28 cellular contexts compared by ENCODE assay signal in the genomic region with DNA sequence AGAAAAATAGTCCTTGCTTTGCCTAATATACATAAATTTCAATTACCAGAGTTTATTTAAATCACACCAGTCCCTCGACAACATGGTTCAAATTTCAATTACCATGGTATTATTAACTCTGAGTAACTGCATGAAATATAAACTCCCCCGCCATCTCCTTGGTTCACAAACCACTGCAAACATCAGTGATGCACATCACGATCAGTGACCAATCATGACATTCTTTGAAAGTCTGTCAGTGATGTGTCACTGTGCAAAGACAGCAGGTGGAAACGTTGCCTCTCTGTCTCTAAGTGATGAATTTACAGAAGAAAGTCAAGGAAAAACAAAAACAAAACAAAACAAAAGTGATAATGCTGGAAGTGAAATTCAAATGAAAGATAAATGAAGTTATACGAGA.
DNase-seq lines count a peak whose midpoint lies in the region; ATAC-seq and TF ChIP-seq lines count a peak whose summit lies in the region.
"Had no signal": no experiment of that assay in that cellular context is flagged by ENCODE, and none has a peak within 500 bp of the region (broad histone marks: within the 10 kb centered on the region; RNA-seq: fewer than 3 reads in every experiment).

No MANE protein-coding gene starts in this region.

- H3K36me3 ChIP-seq in IMR-90 (ENCODE audit: control insufficient read depth, insufficient read depth, low read length) (no peaks in the 10 kb centered on the region), brain microvascular endothelial cell (replicated peaks) (no peaks in the 10 kb centered on the region)
- H3K36me3 ChIP-seq: uterus had no signal

- no peaks in the 10 kb centered on the region for H4K20me1 ChIP-seq in IMR-90 (ENCODE audit: insufficient read depth, low read length)

- no peaks in the 10 kb centered on the region for H3K9me1 ChIP-seq in IMR-90 (ENCODE audit: insufficient read depth, low read length)

- H3K4ac ChIP-seq in IMR-90 (ENCODE audit: low read depth, low read length), result no peak overlapping the region

- no peak overlapping the region for H3K56ac ChIP-seq in IMR-90 (ENCODE audit: extremely low read depth, insufficient read depth, low read length)

- BruUV-seq in IMR-90 (replicated peaks; lab: Mats Ljungman, UMichigan), result no TSS peak

- no peak overlapping the region for H2AK9ac ChIP-seq in IMR-90 (replicated peaks; ENCODE audit: low read depth, low read length, poor library complexity)

- TF ChIP-seq POLR2A in IMR-90 (IDR thresholded peaks at IDR 0.05; ENCODE audit: low read depth, low read length) (no peak), erythroblast (IDR thresholded peaks at IDR 0.05; ENCODE audit: low read length) (no peak)

- no peak for TF ChIP-seq RAD21 in IMR-90 (IDR thresholded peaks at IDR 0.05; ENCODE audit: low read length)

- H3K27me3 ChIP-seq in IMR-90 (ENCODE audit: control insufficient read depth, insufficient read depth, low read length) (no peaks in the 10 kb centered on the region), brain microvascular endothelial cell (replicated peaks) (no peaks in the 10 kb centered on the region)
- H3K27me3 ChIP-seq: uterus had no signal

- H3K27ac ChIP-seq in IMR-90 (ENCODE audit: insufficient read depth, low read length) (no peak overlapping the region), brain microvascular endothelial cell (no peak overlapping the region)
- H3K27ac ChIP-seq: PC-9, uterus had no signal

- no peak overlapping the region for H2AFZ ChIP-seq in IMR-90 (replicated peaks; ENCODE audit: low read length, poor library complexity)
- H2AFZ ChIP-seq: PC-9 had no signal

- ATAC-seq in IMR-90 (ENCODE audit: low read depth), result peak; percentile 56
- no peak for ATAC-seq in GM19397 (IDR thresholded peaks at IDR 0.05; ENCODE audit: unreplicated experiment)
- ATAC-seq: effector memory CD8-positive, alpha-beta T cell; esophagus mucosa; K562; left lobe of liver; stimulated activated naive CD8-positive, alpha-beta T cell treated with anti-CD3 and anti-CD28 coated beads, Interleukin-15, Interleukin-2, amounts not matched to agents 100 U/mL and 50 U/mL, for 24 hours had no signal

- TF ChIP-seq CTCF in IMR-90 (conservative IDR thresholded peaks at IDR 0.05; ENCODE audit: low read depth, low read length) (no peak), brain microvascular endothelial cell (IDR thresholded peaks at IDR 0.05; ENCODE audit: low read depth, low read length, missing control alignments) (no peak)

- H2BK15ac ChIP-seq in IMR-90 (ENCODE audit: low read depth, low read length), result no peak overlapping the region

- H3K18ac ChIP-seq in IMR-90 (ENCODE audit: low read depth, low read length), result no peak overlapping the region

- CTCF ChIA-PET in IMR-90 (lab: Yijun Ruan, JAX), result no interaction called here

- H2BK5ac ChIP-seq in IMR-90 (ENCODE audit: low read depth, low read length, poor library complexity, severe bottlenecking), result no peak overlapping the region

- no peak overlapping the region for H2AK5ac ChIP-seq in IMR-90 (ENCODE audit: low read depth, low read length)

- no peak overlapping the region for H3K14ac ChIP-seq in IMR-90 (replicated peaks; ENCODE audit: low read depth, low read length)

- POLR2A ChIA-PET in IMR-90 (lab: Charles Lee; ENCODE audit: unreplicated experiment), result no interaction called here

- no peak overlapping the region for H2BK120ac ChIP-seq in IMR-90 (ENCODE audit: low read depth, low read length)

- peak overlapping the region; percentile 10; the same call in 1 of the 2 replicates for H3K4me2 ChIP-seq in IMR-90 (ENCODE audit: low read depth, low read length)
- H3K4me2 ChIP-seq: PC-9 had no signal

- no peak overlapping the region for H3K23ac ChIP-seq in IMR-90 (ENCODE audit: low read depth, low read length)

- no peaks in the 10 kb centered on the region for H3K9me3 ChIP-seq in IMR-90 (ENCODE audit: control insufficient read depth, insufficient read depth, low read length)
- H3K9me3 ChIP-seq: uterus had no signal

- no peaks in the 10 kb centered on the region for H3K79me1 ChIP-seq in IMR-90 (ENCODE audit: low read depth in 1 of 2, low read length in 2 of 2)

- no peak overlapping the region for H2BK20ac ChIP-seq in IMR-90 (ENCODE audit: low read depth, low read length)

- H3K9ac ChIP-seq in IMR-90 (ENCODE audit: low read depth, low read length), result no peak overlapping the region

- DNase-seq in EH (ENCODE audit: low read depth) (peak; percentile 8), IMR-90 (peak; percentile 69), brain microvascular endothelial cell (peak; percentile 2), myocyte (ENCODE audit: low read depth) (peak; percentile 66), erythroblast (lab: John Stamatoyannopoulos, UW) (no peak)
- DNase-seq in activated T-cell treated with anti-CD3 and anti-CD28 coated beads, Interleukin-2, amount 50 U/mL, for 48 hours, result no peak
- no peak for DNase-seq in stimulated activated CD4-positive, alpha-beta T cell treated with anti-CD3 and anti-CD28 coated beads, Interleukin-4, amount 100 ng/mL, for 4 hours
- DNase-seq: activated CD4-positive, alpha-beta T cell treated with anti-CD3 and anti-CD28 coated beads, Interleukin-2, amount 50 U/mL, for 1 hour; activated naive CD4-positive, alpha-beta T cell treated with anti-CD3 and anti-CD28 coated beads, Interleukin-2, amount 10 ng/mL, durations not matched to agents 7 days and 5 days; amygdala; Calu3; cortex of kidney; effector memory CD8-positive, alpha-beta T cell; mesendoderm; MM.1S; NCI-H2081 treated with DMSO at 0.1 percent for 48 hours; NCI-H510A treated with DMSO at 0.1 percent for 48 hours; PC-9; posterior cingulate gyrus; SIG-M5; stimulated activated CD4-positive, alpha-beta T cell treated with anti-CD3 and anti-CD28 coated beads, Interleukin-15, amount 100 ng/mL, for 24 hours; stimulated activated naive CD8-positive, alpha-beta T cell treated with anti-CD3 and anti-CD28 coated beads, Interleukin-15, Interleukin-2, amounts not matched to agents 100 U/mL and 50 U/mL, for 24 hours; T-helper 9 cell; uterus had no signal

- H4K91ac ChIP-seq in IMR-90 (ENCODE audit: insufficient read depth, low read depth, low read length), result no peak overlapping the region

- no peak overlapping the region for H3K4me3 ChIP-seq in IMR-90 (ENCODE audit: insufficient read depth, low read depth, low read length)
- no peak overlapping the region for H3K4me3 ChIP-seq in brain microvascular endothelial cell (ENCODE audit: low read depth, low read length)
- H3K4me3 ChIP-seq: K562, PC-9, uterus had no signal

- H3K4me1 ChIP-seq in IMR-90 (ENCODE audit: control insufficient read depth, insufficient read depth, low read length), result no peaks in the 10 kb centered on the region
- H3K4me1 ChIP-seq: uterus had no signal

- no peak overlapping the region for H4K8ac ChIP-seq in IMR-90 (ENCODE audit: low read depth in 2 of 2, low read length in 2 of 2)

- no peak overlapping the region for H4K5ac ChIP-seq in IMR-90 (ENCODE audit: low read depth, low read length)

- no CpG with 5 or more reads among the region's 5 CpGs for WGBS in IMR-90 (ENCODE audit: extremely low coverage in 2 of 2, insufficient read length in 1 of 2), 2 experiments

- intact Hi-C loops in IMR-90 (cut with micrococcal nuclease), result no loop called here

- dilution Hi-C loops in IMR-90 (cut with HindIII; ENCODE audit: low sequenced_read_pairs, unreplicated experiment), result no loop called here

- in situ Hi-C loops in IMR-90 (cut with MboI; ENCODE audit: low sequenced_read_pairs) (loop anchor here (10.0 kb wide), 1 partner anchor 227 kb away; no protein-coding TSS in a partner anchor), brain microvascular endothelial cell (cut with HindIII; ENCODE audit: low pct_ligation_motif_present, low sequenced_read_pairs) (no loop called here)

TF ChIP-seq in IMR-90, 13 proteins besides CTCF, POLR2A, EP300 and RAD21:
- TF ChIP-seq MXI1 (IDR thresholded peaks at IDR 0.05; ENCODE audit: borderline replicate concordance, low read depth, low read length) (no peak), CEBPB (IDR thresholded peaks at IDR 0.05; ENCODE audit: low read depth, low read length) (no peak), RCOR1 (IDR thresholded peaks at IDR 0.05; ENCODE audit: insufficient replicate concordance, low read length) (peak; percentile 43), MAZ (IDR thresholded peaks at IDR 0.05; ENCODE audit: borderline replicate concordance, low read depth, low read length) (no peak), BHLHE40 (IDR thresholded peaks at IDR 0.05; ENCODE audit: low read depth, low read length) (no peak)

Comparison
In these comparisons a context has a peak if more than half of its experiments do, and no peak if none do; other contexts are left out.
1. DNase-seq: peak in EH (single experiment), IMR-90 (single experiment), brain microvascular endothelial cell (single experiment) and myocyte (single experiment); none in erythroblast (0 of 2), activated T-cell treated with anti-CD3 and anti-CD28 coated beads, Interleukin-2, amount 50 U/mL, for 48 hours (0 of 2) and stimulated activated CD4-positive, alpha-beta T cell treated with anti-CD3 and anti-CD28 coated beads, Interleukin-4, amount 100 ng/mL, for 4 hours (0 of 2).